In genomic region chr11:66237867-66238266, GRCh38 we compare ENCODE assay signal across 16 cellular contexts. TPM values are rescaled to one million over a fixed set of nuclear protein-coding genes. Genes with fewer than 3 reads are reported as not detected.
"Had no signal": no experiment of that assay in that cellular context is flagged by ENCODE, and none has a peak within 500 bp of the region (broad histone marks: within the 10 kb centered on the region; RNA-seq: fewer than 3 reads in every experiment).

No MANE protein-coding gene starts in this region.

- H3K4me1 ChIP-seq: adrenal gland, left lung, parathyroid adenoma, tibial nerve had no signal

- H3K27me3 ChIP-seq: adrenal gland, cardiac muscle cell, left lung, tibial nerve had no signal

- H3K9me3 Mint-ChIP-seq: activated naive CD4-positive, alpha-beta T cell treated with anti-CD3 and anti-CD28 coated beads, Interleukin-2, amount 10 ng/mL, durations not matched to agents 7 days and 5 days; activated T-helper 2 cell treated with anti-CD3 and anti-CD28 coated beads, Interferon-gamma antibody, Interleukin-2, Interleukin-4, amounts not matched to agents 10 μg/mL and 5 μg/mL and 100 μg/mL, durations not matched to agents 14 hours and 24 hours and 36 hours; naive B cell; stimulated activated naive B cell treated with anti-CD40 and anti-IgM and Interleukin-4, amounts not matched to agents 10 μg/mL and 1 μg/mL and 100 μg/mL, for 72 hours had no signal

- DNase-seq: activated CD4-positive, alpha-beta T cell treated with anti-CD3 and anti-CD28 coated beads for 1 hour; activated naive CD4-positive, alpha-beta T cell treated with anti-CD3 and anti-CD28 coated beads, Interleukin-2, amount 10 ng/mL, durations not matched to agents 7 days and 5 days; adrenal gland; islet precursor cell; left lung; naive B cell; stimulated activated CD4-positive, alpha-beta T cell treated with anti-CD3 and anti-CD28 coated beads, Interleukin-12 subunit alpha, Interleukin-12 subunit beta, amount 100 ng/mL, for 4 hours; stimulated activated naive B cell treated with anti-CD40 and anti-IgM and Interleukin-4, amounts not matched to agents 10 μg/mL and 1 μg/mL and 100 μg/mL, for 72 hours; T-helper 9 cell had no signal

- H3K27me3 Mint-ChIP-seq: activated naive CD4-positive, alpha-beta T cell treated with anti-CD3 and anti-CD28 coated beads, Interleukin-2, amount 10 ng/mL, durations not matched to agents 7 days and 5 days; naive B cell; stimulated activated naive B cell treated with anti-CD40 and anti-IgM and Interleukin-4, amounts not matched to agents 10 μg/mL and 1 μg/mL and 100 μg/mL, for 72 hours had no signal

- H3K4me3 Mint-ChIP-seq: activated naive CD4-positive, alpha-beta T cell treated with anti-CD3 and anti-CD28 coated beads, Interleukin-2, amount 10 ng/mL, durations not matched to agents 7 days and 5 days; stimulated activated naive B cell treated with anti-CD40 and anti-IgM and Interleukin-4, amounts not matched to agents 10 μg/mL and 1 μg/mL and 100 μg/mL, for 72 hours had no signal

- H3K27ac Mint-ChIP-seq: activated T-helper 2 cell treated with anti-CD3 and anti-CD28 coated beads, Interferon-gamma antibody, Interleukin-2, Interleukin-4, amounts not matched to agents 10 μg/mL and 5 μg/mL and 100 μg/mL, durations not matched to agents 14 hours and 24 hours and 36 hours had no signal

- H3K27ac ChIP-seq: adrenal gland, cardiac muscle cell, left lung, parathyroid adenoma, SK-N-MC, tibial nerve had no signal

- ATAC-seq: left lung; stimulated activated naive B cell treated with anti-CD40 and anti-IgM and Interleukin-4, amounts not matched to agents 10 μg/mL and 1 μg/mL and 100 μg/mL, for 72 hours had no signal

- H3K9me3 ChIP-seq: adrenal gland, left lung, tibial nerve had no signal

- H3K4me3 ChIP-seq: adrenal gland, cardiac muscle cell, left lung, SK-N-MC, tibial nerve had no signal

RNA-seq across cellular contexts. Expression of gene CNIH2, which starts 40.1 kb away (rescaled TPM):
- total RNA-seq: dermis microvascular lymphatic vessel endothelial cell, subcutaneous adipose tissue, tibial nerve had no signal

RNA-seq across cellular contexts. Expression of gene TMEM151A, which starts 53.8 kb away (rescaled TPM):
- total RNA-seq: activated T-helper 2 cell treated with anti-CD3 and anti-CD28 coated beads, Interferon-gamma antibody, Interleukin-2, Interleukin-4, amounts not matched to agents 10 μg/mL and 5 μg/mL and 100 μg/mL, durations not matched to agents 14 hours and 24 hours and 36 hours; dermis microvascular lymphatic vessel endothelial cell; subcutaneous adipose tissue; tibial nerve had no signal
